In genomic region chr6:137724495-137725211, GRCh38 we compare ENCODE assay signal across 25 cellular contexts.
DNase-seq lines count a peak whose midpoint lies in the region; ATAC-seq, FAIRE-seq and TF ChIP-seq lines count a peak whose summit lies in the region.
"Had no signal": no experiment of that assay in that cellular context is flagged by ENCODE, and none has a peak within 500 bp of the region (broad histone marks: within the 10 kb centered on the region; RNA-seq: fewer than 3 reads in every experiment).

No MANE protein-coding gene starts in this region.

- TF ChIP-seq CTCF in gastroesophageal sphincter (IDR thresholded peaks at IDR 0.05) (no peak), mucosa of descending colon (IDR thresholded peaks at IDR 0.05) (no peak), spleen (IDR thresholded peaks at IDR 0.05 in 8 of 11, conservative IDR thresholded peaks at IDR 0.05 in 3 of 11) (no peak)

- intact Hi-C loops in mucosa of descending colon (cut with DNase I, micrococcal nuclease) (no loop called here), spleen (cut with DNase I; ENCODE audit: low total_unique reads) (no loop called here)

- ATAC-seq in gastroesophageal sphincter: peak; percentile 47
- peak; percentile 22 for ATAC-seq in mucosa of descending colon
- no peak for ATAC-seq in HG03045 (IDR thresholded peaks at IDR 0.05; ENCODE audit: unreplicated experiment)
- ATAC-seq: stimulated activated memory B cell treated with anti-CD40 and anti-IgM and Interleukin-4, amounts not matched to agents 10 μg/mL and 1 μg/mL and 100 μg/mL, for 72 hours had no signal

- no peak overlapping the region for H3K27ac ChIP-seq in gastroesophageal sphincter
- peak overlapping the region in 3 of 8 donors; percentile 42 to 58 (median 50) for H3K27ac ChIP-seq in spleen
- H3K27ac ChIP-seq: epithelial cell of prostate, KMS-11, ovary, SK-N-MC, thoracic aorta, VCaP had no signal

- H3K4me1 ChIP-seq in gastroesophageal sphincter: peaks cover 0 to 26% (median 0%) of the 10 kb centered on the region in 3 donors
- H3K4me1 ChIP-seq in mucosa of descending colon (ENCODE audit: low read depth): peaks cover 3% of the 10 kb centered on the region
- peaks cover 0 to 25% (median 0%) of the 10 kb centered on the region in 6 donors for H3K4me1 ChIP-seq in spleen

- H3K36me3 ChIP-seq in gastroesophageal sphincter (no peaks in the 10 kb centered on the region), mucosa of descending colon (ENCODE audit: low read depth) (no peaks in the 10 kb centered on the region), spleen (no peaks in the 10 kb centered on the region)
- H3K36me3 ChIP-seq: ovary, thoracic aorta had no signal

- H3K4me3 ChIP-seq in gastroesophageal sphincter (no peak overlapping the region), mucosa of descending colon (no peak overlapping the region), spleen (no peak overlapping the region)
- H3K4me3 ChIP-seq: lung, ovary, SK-N-MC, skin epidermis, thoracic aorta had no signal

- H3K27me3 ChIP-seq in gastroesophageal sphincter: no peaks in the 10 kb centered on the region
- H3K27me3 ChIP-seq in spleen (replicated peaks in 1 of 7): no peaks in the 10 kb centered on the region
- H3K27me3 ChIP-seq: ovary had no signal

- FAIRE-seq in GM12891 (lab: Jason Lieb, UNC): no peak

- TF ChIP-seq POLR2A in gastroesophageal sphincter (IDR thresholded peaks at IDR 0.05) (no peak), spleen (IDR thresholded peaks at IDR 0.05) (no peak), GM12891 (IDR thresholded peaks at IDR 0.05; ENCODE audit: low read depth, low read length) (no peak)

- H3K9me3 ChIP-seq in gastroesophageal sphincter (no peaks in the 10 kb centered on the region), mucosa of descending colon (no peaks in the 10 kb centered on the region), spleen (no peaks in the 10 kb centered on the region)
- H3K9me3 ChIP-seq: ovary, thoracic aorta had no signal

- 57 to 88% methylated on average over 2 to 10 of the region's 10 CpGs for WGBS in gastroesophageal sphincter (ENCODE audit: low coverage in 1 of 2), 2 donors
- 67 to 85% (median 76%) methylated on average over 10 of the region's 10 CpGs for WGBS in spleen, 5 donors

- DNase-seq in NCI-H69 (lab: John Stamatoyannopoulos, UW) (peak; percentile 30), mucosa of descending colon (no peak), spleen (peak; percentile 80), NCI-H2196 (lab: John Stamatoyannopoulos, UW; ENCODE audit: unreplicated experiment) (no peak), GM12891 (ENCODE audit: insufficient read length, low spot score) (no peak)
- DNase-seq: activated CD4-positive, alpha-beta T cell treated with anti-CD3 and anti-CD28 coated beads, Interleukin-2, amount 10 ng/mL, durations not matched to agents 7 days and 5 days; CD8-positive, alpha-beta memory T cell; GF-D8; hippocampal formation; NCI-H1092; NCI-H1930; NCI-H226; ovary; stimulated activated CD4-positive, alpha-beta T cell treated with anti-CD3 and anti-CD28 coated beads, Interleukin-2, amount 100 ng/mL, for 24 hours; T-helper 2 cell had no signal

- TF ChIP-seq EP300 in gastroesophageal sphincter (IDR thresholded peaks at IDR 0.05): no peak

TF ChIP-seq in GM12891, 5 proteins besides CTCF, POLR2A, EP300 and RAD21:
- TF ChIP-seq TAF1 (IDR thresholded peaks at IDR 0.05; ENCODE audit: low read depth, low read length) (no peak), POLR2AphosphoS5 (IDR thresholded peaks at IDR 0.05; ENCODE audit: low read depth, low read length) (no peak), POU2F2 (IDR thresholded peaks at IDR 0.05; ENCODE audit: low read depth, low read length) (no peak), SPI1 (IDR thresholded peaks at IDR 0.05; ENCODE audit: low read depth, low read length) (no peak), PAX5 (IDR thresholded peaks at IDR 0.05; ENCODE audit: insufficient read depth, low read length, severe bottlenecking) (no peak)

Comparison
In these comparisons a context has a peak if more than half of its experiments do, and no peak if none do; other contexts are left out.
1. DNase-seq: peak in NCI-H69 (single experiment) and spleen (single experiment); none in mucosa of descending colon (0 of 3), NCI-H2196 (single experiment) and GM12891 (single experiment).